8 cellular contexts compared by ENCODE assay signal in the genomic region with DNA sequence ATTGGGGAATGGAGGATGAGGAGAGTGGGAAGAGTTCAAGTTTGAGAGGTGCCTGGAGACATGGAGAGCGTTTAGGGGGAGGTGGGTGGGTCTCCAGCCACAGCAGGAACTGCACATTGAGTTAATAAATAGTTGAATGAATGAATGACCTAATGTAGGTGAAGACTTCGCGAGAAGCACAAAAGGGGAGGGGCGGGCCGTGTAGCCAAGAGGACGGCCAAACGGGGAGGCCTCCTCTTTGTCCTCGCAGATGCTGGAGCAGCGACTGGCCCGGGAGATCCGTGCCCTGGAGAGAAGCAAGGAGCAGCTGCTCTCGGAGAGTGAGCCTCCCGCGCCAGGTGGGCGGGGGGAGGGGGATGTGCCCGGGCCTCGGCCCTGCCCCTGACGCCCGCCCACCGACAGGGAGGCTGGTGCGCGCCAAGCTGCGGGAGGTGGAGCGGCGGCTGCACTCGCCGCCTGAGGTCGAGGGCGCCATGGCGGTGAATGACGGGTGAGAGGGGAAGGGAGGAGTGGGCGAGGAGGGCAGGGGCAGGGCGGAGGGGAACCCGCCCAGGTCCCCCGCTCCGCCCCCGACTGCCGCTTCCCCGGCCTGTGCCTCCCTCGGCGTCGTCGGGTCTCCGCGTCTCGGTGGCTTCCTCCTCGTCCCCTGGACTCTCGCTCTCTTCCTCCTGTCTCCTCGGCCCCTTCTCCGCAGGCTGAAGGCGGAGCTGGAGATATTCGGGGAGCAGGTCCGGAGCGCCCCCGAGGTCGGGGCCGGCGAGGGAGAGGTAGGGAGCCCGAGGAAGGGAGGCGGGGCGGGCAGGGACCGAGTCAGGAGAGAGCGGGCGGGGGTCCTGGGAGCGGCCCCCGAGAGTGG. TPM values are rescaled to one million over a fixed set of nuclear protein-coding genes. Genes with fewer than 3 reads are reported as not detected.
DNase-seq lines count a peak whose midpoint lies in the region; TF ChIP-seq lines count a peak whose summit lies in the region.

No MANE protein-coding gene starts in this region.

- H2BK12ac ChIP-seq in H9 (ENCODE audit: insufficient read length, low read depth, low read length): no peak overlapping the region

- no peak overlapping the region for H3K27ac ChIP-seq in H9 (ENCODE audit: insufficient read length, low read depth, low read length)
- peak overlapping the region in 2 of 5 donors; percentile 47 to 59 for H3K27ac ChIP-seq in adrenal gland

- H2BK15ac ChIP-seq in H9 (ENCODE audit: low read depth, low read length): no peak overlapping the region

- peak overlapping the region; percentile 25 for H3K4me2 ChIP-seq in H9 (ENCODE audit: insufficient read depth, insufficient read length, low read length)

- TF ChIP-seq CTCF in GM06990 (IDR thresholded peaks at IDR 0.05; ENCODE audit: insufficient read depth, low read length, poor library complexity, severe bottlenecking): no peak
- no peak for TF ChIP-seq CTCF in H9 (conservative IDR thresholded peaks at IDR 0.05)
- TF ChIP-seq CTCF in adrenal gland (IDR thresholded peaks at IDR 0.05): no peak

- H2AFZ ChIP-seq in H9 (ENCODE audit: low read length): no peak overlapping the region

- H3K36me3 Mint-ChIP-seq in H9 (ENCODE audit: insufficient read depth in 1 of 3, low read depth in 3 of 3): peaks cover 4 to 6% (median 5%) of the 10 kb centered on the region in 3 experiments

- no peak for TF ChIP-seq POLR2A in adrenal gland (IDR thresholded peaks at IDR 0.05)

- H3K14ac ChIP-seq in H9 (ENCODE audit: insufficient read depth, low read length): peak overlapping the region; percentile 69

- no peaks in the 10 kb centered on the region for H3K9me3 Mint-ChIP-seq in H9

- peak; percentile 76 for DNase-seq in GM06990 (ENCODE audit: extremely low read depth, insufficient read length)
- DNase-seq in H9: peak; percentile 94
- peak; percentile 89 for DNase-seq in NAMALWA (ENCODE audit: low spot score)
- peak; percentile 70 for DNase-seq in T follicular helper cell (ENCODE audit: low read depth)
- peak in 4 of 7 donors; percentile 22 to 41 (median 38) for DNase-seq in adrenal gland
- DNase-seq in iPS-NIHi7 (ENCODE audit: extremely low spot score): peak; percentile 92
- DNase-seq in stimulated activated CD4-positive, alpha-beta T cell treated with anti-CD3 and anti-CD28 coated beads, Interleukin-1b, Interleukin-23, amount 100 ng/mL, for 4 hours (ENCODE audit: low read depth in 2 of 2): peak; percentile 62 to 66
- DNase-seq in OCI-M2 (lab: John Stamatoyannopoulos, UW; ENCODE audit: unreplicated experiment): no peak

- no CpG with 5 or more reads among the region's 66 CpGs for WGBS in H9 (ENCODE audit: extremely low coverage, insufficient read length, low lambda C conversion rate)
- 2 to 11% (median 3%) methylated on average over 13 to 66 of the region's 66 CpGs for WGBS in adrenal gland, 4 donors

- H2BK5ac ChIP-seq in H9 (ENCODE audit: insufficient read length, low read length): no peak overlapping the region

- peaks cover 21 to 23% of the 10 kb centered on the region in 2 experiments for H3K4me1 Mint-ChIP-seq in H9

- H3K9ac ChIP-seq in H9 (ENCODE audit: extremely low read depth, insufficient read length, low read length): peak overlapping the region; percentile 50

- peak overlapping the region; percentile 74 for H3K18ac ChIP-seq in H9 (ENCODE audit: insufficient read length, low read depth, low read length)

- H2AK5ac ChIP-seq in H9 (ENCODE audit: insufficient read length, low read length): no peak overlapping the region

- no peaks in the 10 kb centered on the region for H3K79me2 ChIP-seq in H9 (ENCODE audit: insufficient read depth, low read length)

- no peak overlapping the region for H3K4ac ChIP-seq in H9 (ENCODE audit: low read depth, low read length)

- intact Hi-C loops in adrenal gland (cut with DNase I): no loop called here

- peak overlapping the region; percentile 74 to 80 for H3K4me3 Mint-ChIP-seq in H9

- no peaks in the 10 kb centered on the region for H3K36me3 ChIP-seq in GM06990 (ENCODE audit: control insufficient read depth, insufficient read depth, low read length)
- no peaks in the 10 kb centered on the region for H3K36me3 ChIP-seq in adrenal gland (replicated peaks in 1 of 2)

- peaks cover 3% of the 10 kb centered on the region; the same call in 1 of the 2 replicates for H3K4me1 ChIP-seq in H9 (ENCODE audit: insufficient read depth, low read length)
- H3K4me1 ChIP-seq in adrenal gland (replicated peaks in 1 of 2): peaks cover 0 to 12% of the 10 kb centered on the region in 2 donors

- H4K20me1 ChIP-seq in H9 (ENCODE audit: control insufficient read depth, insufficient read depth, insufficient read length): no peaks in the 10 kb centered on the region

- no peak overlapping the region for H3K56ac ChIP-seq in H9 (ENCODE audit: insufficient read length, low read depth, low read length)

- no peak overlapping the region for H4K5ac ChIP-seq in H9 (ENCODE audit: insufficient read length, low read depth, low read length)

- no peak overlapping the region for H3T11ph ChIP-seq in H9 (ENCODE audit: low read length)

- H4K91ac ChIP-seq in H9 (ENCODE audit: insufficient read length, low read depth, low read length): no peak overlapping the region

- H3K9me3 ChIP-seq in H9 (ENCODE audit: control insufficient read depth, low read depth, low read length) (no peaks in the 10 kb centered on the region), adrenal gland (replicated peaks in 1 of 3) (no peaks in the 10 kb centered on the region)

- H4K8ac ChIP-seq in H9 (replicated peaks; ENCODE audit: insufficient read length, low read depth, low read length): no peak overlapping the region

- peaks cover 2% of the 10 kb centered on the region for H3K27me3 Mint-ChIP-seq in H9 (ENCODE audit: low read depth)

- peaks cover 4% of the 10 kb centered on the region for H3K23me2 ChIP-seq in H9 (ENCODE audit: insufficient read length, low read depth, low read length, poor library complexity, severe bottlenecking)

- H3K4me3 ChIP-seq in GM06990 (replicated peaks; ENCODE audit: low read depth, low read length) (peak overlapping the region; percentile 59), adrenal gland (peak overlapping the region; percentile 26 to 62 (median 36))

- no peak overlapping the region for H3K23ac ChIP-seq in H9 (ENCODE audit: insufficient read length, low read depth, low read length)

- peak overlapping the region; percentile 51 for H2BK120ac ChIP-seq in H9 (ENCODE audit: low read depth, low read length, poor library complexity, severe bottlenecking)

- H3K27ac Mint-ChIP-seq in H9: peak overlapping the region; percentile 10 to 63 (median 41); a peak in 5 of 7 replicates

- no peak overlapping the region for H2BK20ac ChIP-seq in H9 (ENCODE audit: low read depth, low read length, poor library complexity, severe bottlenecking)

- H3K79me1 ChIP-seq in H9 (ENCODE audit: insufficient read depth, low read depth, low read length, poor library complexity, severe bottlenecking): no peaks in the 10 kb centered on the region

- H3K27me3 ChIP-seq in GM06990 (replicated peaks; ENCODE audit: control insufficient read depth, insufficient read depth, low read length): no peaks in the 10 kb centered on the region
- no peaks in the 10 kb centered on the region for H3K27me3 ChIP-seq in H9 (ENCODE audit: insufficient read depth, low read length)
- no peaks in the 10 kb centered on the region for H3K27me3 ChIP-seq in adrenal gland

RNA-seq across cellular contexts. Expression of gene SYCE1L, which starts 12.9 kb away (rescaled TPM):
- total RNA-seq in H9 (2021) (9.9 and 11.5 TPM in 2 replicates), adrenal gland (1 to 10 TPM in 5 of 8 donors, under 1 TPM in 1, not detected in 2; 0.42 to 4.6 (median 1.8) TPM)
- 10 to 100 TPM in 1 of 3 donors, 1 to 10 TPM in 1, not detected in 1; 3.5 to 10.8 TPM for polyA plus RNA-seq in adrenal gland

RNA-seq across cellular contexts. Expression of gene MON1B, which starts 21.1 kb away (rescaled TPM):
- total RNA-seq in H9 (2021) (48.0 and 49.4 TPM in 2 replicates), adrenal gland (10 to 100 TPM; 18.0 to 94.0 (median 41.7) TPM)
- 10 to 100 TPM; 15.6 to 22.0 (median 17.1) TPM for polyA plus RNA-seq in adrenal gland
